13 cellular contexts compared by ENCODE assay signal in the genomic region with DNA sequence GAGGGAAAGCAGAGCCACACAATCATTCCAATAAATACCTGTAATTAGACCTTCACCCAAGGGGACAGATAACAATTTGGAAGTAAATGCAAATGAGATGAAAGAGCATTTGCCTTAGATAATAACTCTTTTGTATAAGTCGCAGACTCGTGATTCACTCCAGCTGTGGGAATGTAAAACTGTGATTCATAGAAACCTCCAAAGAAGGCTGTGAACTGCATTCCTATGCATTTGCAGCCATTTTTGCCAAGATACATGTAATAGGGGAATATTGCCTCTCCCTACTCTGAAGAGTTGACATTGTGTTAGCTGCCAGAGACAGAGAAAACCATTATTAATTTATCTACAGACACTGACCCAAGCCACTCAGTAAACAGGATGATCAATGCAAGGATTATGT.
A peak's percentile ranks its signal among the peaks of the same experiment; 100 is the strongest.
DNase-seq lines count a peak whose midpoint lies in the region; ATAC-seq and TF ChIP-seq lines count a peak whose summit lies in the region.
"Had no signal": no experiment of that assay in that cellular context is flagged by ENCODE, and none has a peak within 500 bp of the region (broad histone marks: within the 10 kb centered on the region; RNA-seq: fewer than 3 reads in every experiment).

No MANE protein-coding gene starts in this region.

- H3K27me3 Mint-ChIP-seq in brain = no peaks in the 10 kb centered on the region
- H3K27me3 Mint-ChIP-seq in stimulated activated naive CD8-positive, alpha-beta T cell treated with anti-CD3 and anti-CD28 coated beads, Interleukin-15, amount 100 ng/mL, for 72 hours = peaks cover 36% of the 10 kb centered on the region

- no peak for TF ChIP-seq CTCF in brain (conservative IDR thresholded peaks at IDR 0.05)

- ATAC-seq in stimulated activated naive CD8-positive, alpha-beta T cell treated with anti-CD3 and anti-CD28 coated beads, Interleukin-15, amount 100 ng/mL, for 72 hours = no peak
- ATAC-seq in HG03039 (IDR thresholded peaks at IDR 0.05; ENCODE audit: unreplicated experiment) (no peak), HG03439 (IDR thresholded peaks at IDR 0.05; ENCODE audit: unreplicated experiment) (no peak)
- ATAC-seq: WTC11 had no signal

- no peaks in the 10 kb centered on the region for H3K9me3 Mint-ChIP-seq in brain
- H3K9me3 Mint-ChIP-seq in stimulated activated naive CD8-positive, alpha-beta T cell treated with anti-CD3 and anti-CD28 coated beads, Interleukin-15, amount 100 ng/mL, for 72 hours = no peaks in the 10 kb centered on the region
- H3K9me3 Mint-ChIP-seq: activated naive CD8-positive, alpha-beta T cell treated with anti-CD3 and anti-CD28 coated beads, Interleukin-2, amount 10 ng/mL, durations not matched to agents 7 days and 5 days; WTC11 had no signal

- DNase-seq in NCI-H748 (lab: John Stamatoyannopoulos, UW; ENCODE audit: unreplicated experiment) (peak; percentile 15), NCI-H748 treated with DMSO at 0.1 percent for 48 hours (lab: John Stamatoyannopoulos, UW) (no peak), hepatic stellate cell (ENCODE audit: low spot score) (peak; percentile 20), DMS79 treated with DMSO at 0.1 percent for 48 hours (lab: John Stamatoyannopoulos, UW) (no peak)
- DNase-seq in stimulated activated naive CD8-positive, alpha-beta T cell treated with anti-CD3 and anti-CD28 coated beads, Interleukin-15, amount 100 ng/mL, for 72 hours = no peak
- DNase-seq: activated naive CD8-positive, alpha-beta T cell treated with anti-CD3 and anti-CD28 coated beads, Interleukin-2, amount 10 ng/mL, durations not matched to agents 7 days and 5 days; Calu3; NCI-H2081; stimulated activated CD4-positive, alpha-beta T cell treated with anti-CD3 and anti-CD28 coated beads, Interleukin-12 subunit alpha, Interleukin-12 subunit beta, amount 100 ng/mL, for 4 hours had no signal

- no peaks in the 10 kb centered on the region for H3K36me3 Mint-ChIP-seq in brain
- H3K36me3 Mint-ChIP-seq: activated naive CD8-positive, alpha-beta T cell treated with anti-CD3 and anti-CD28 coated beads, Interleukin-2, amount 10 ng/mL, durations not matched to agents 7 days and 5 days; WTC11 had no signal

- peaks cover 57% of the 10 kb centered on the region for H3K4me1 Mint-ChIP-seq in brain
- no peaks in the 10 kb centered on the region for H3K4me1 Mint-ChIP-seq in stimulated activated naive CD8-positive, alpha-beta T cell treated with anti-CD3 and anti-CD28 coated beads, Interleukin-15, amount 100 ng/mL, for 72 hours
- H3K4me1 Mint-ChIP-seq: activated naive CD8-positive, alpha-beta T cell treated with anti-CD3 and anti-CD28 coated beads, Interleukin-2, amount 10 ng/mL, durations not matched to agents 7 days and 5 days had no signal

- no peak overlapping the region for H3K4me3 Mint-ChIP-seq in brain
- no peak overlapping the region for H3K4me3 Mint-ChIP-seq in stimulated activated naive CD8-positive, alpha-beta T cell treated with anti-CD3 and anti-CD28 coated beads, Interleukin-15, amount 100 ng/mL, for 72 hours
- H3K4me3 Mint-ChIP-seq: activated naive CD8-positive, alpha-beta T cell treated with anti-CD3 and anti-CD28 coated beads, Interleukin-2, amount 10 ng/mL, durations not matched to agents 7 days and 5 days; WTC11 had no signal

- peak overlapping the region in 3 of 5 experiments; percentile 3 to 76 (median 14) for H3K27ac Mint-ChIP-seq in brain
- H3K27ac Mint-ChIP-seq in stimulated activated naive CD8-positive, alpha-beta T cell treated with anti-CD3 and anti-CD28 coated beads, Interleukin-15, amount 100 ng/mL, for 72 hours = no peak overlapping the region
- H3K27ac Mint-ChIP-seq: activated naive CD8-positive, alpha-beta T cell treated with anti-CD3 and anti-CD28 coated beads, Interleukin-2, amount 10 ng/mL, durations not matched to agents 7 days and 5 days; WTC11 had no signal

Comparison
In these comparisons a context has a peak if more than half of its experiments do, and no peak if none do; other contexts are left out.
1. DNase-seq: peak in NCI-H748 (single experiment) and hepatic stellate cell (single experiment); none in NCI-H748 treated with DMSO at 0.1 percent for 48 hours (single experiment), stimulated activated naive CD8-positive, alpha-beta T cell treated with anti-CD3 and anti-CD28 coated beads, Interleukin-15, amount 100 ng/mL, for 72 hours (0 of 2) and DMS79 treated with DMSO at 0.1 percent for 48 hours (single experiment).
2. H3K27ac Mint-ChIP-seq: peak in brain (3 of 5); none in stimulated activated naive CD8-positive, alpha-beta T cell treated with anti-CD3 and anti-CD28 coated beads, Interleukin-15, amount 100 ng/mL, for 72 hours (0 of 2).